ENCODE assay signal across 1 cellular context in genomic region chr3:103991461-103992115, GRCh38.
TF ChIP-seq lines count a peak whose summit lies in the region.

No MANE protein-coding gene starts in this region.

TF ChIP-seq in GM23338, 12 proteins besides CTCF, POLR2A, EP300 and RAD21 (continued from another document):
- TF ChIP-seq ZNF462 (CRISPR knock-in tag; IDR thresholded peaks at IDR 0.05), result no peak
- no peak for TF ChIP-seq ETS1 (IDR thresholded peaks at IDR 0.05)
- TF ChIP-seq ZNF331 (CRISPR knock-in tag; IDR thresholded peaks at IDR 0.05; ENCODE audit: low read depth), result no peak
- no peak for TF ChIP-seq STAT1 (IDR thresholded peaks at IDR 0.05; ENCODE audit: unreplicated experiment)
